ENCODE assay signal across 29 cellular contexts in the genomic region with DNA sequence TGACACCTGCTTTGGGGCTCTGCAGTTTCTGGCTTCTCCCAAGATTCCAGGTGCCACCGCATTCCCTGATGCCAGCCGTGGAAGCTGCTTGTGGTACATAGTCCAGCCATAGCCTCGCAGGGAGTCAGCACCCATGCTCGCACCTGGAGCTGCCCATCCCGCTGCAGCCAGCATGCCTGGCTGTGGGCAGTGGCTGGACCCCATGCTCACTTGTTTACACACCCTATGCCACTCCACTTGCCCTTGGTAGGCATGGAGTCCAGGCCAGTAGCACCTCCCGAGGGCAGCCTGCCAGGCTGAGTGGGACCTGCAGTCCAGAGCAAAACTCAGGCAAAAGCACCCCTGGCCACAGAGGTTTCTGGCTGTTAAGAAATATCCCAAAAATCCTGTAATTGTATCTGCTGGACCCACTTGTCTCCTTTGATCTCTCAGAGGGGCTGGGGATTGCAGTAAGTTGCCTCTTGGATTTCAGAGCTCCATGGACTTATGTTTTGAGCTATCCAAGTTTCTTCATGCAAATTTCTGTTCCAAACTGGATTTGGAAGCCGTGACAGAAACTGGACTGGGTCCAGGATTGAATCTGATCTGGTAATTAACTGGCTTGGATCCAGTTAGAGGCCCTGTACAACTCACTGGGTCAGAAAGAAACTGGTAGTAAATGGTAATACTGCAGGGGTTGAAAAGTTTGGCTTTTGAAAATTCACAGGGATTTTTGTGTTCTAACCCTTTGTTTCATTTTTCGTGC.
DNase-seq lines count a peak whose midpoint lies in the region; ATAC-seq and TF ChIP-seq lines count a peak whose summit lies in the region.
"Had no signal": no experiment of that assay in that cellular context is flagged by ENCODE, and none has a peak within 500 bp of the region (broad histone marks: within the 10 kb centered on the region; RNA-seq: fewer than 3 reads in every experiment).

No MANE protein-coding gene starts in this region.

- peaks cover 30% of the 10 kb centered on the region for H3K9me3 ChIP-seq in SJCRH30 (replicated peaks)
- peaks cover 11% of the 10 kb centered on the region for H3K9me3 ChIP-seq in WERI-Rb-1 (ENCODE audit: severe bottlenecking)

- H3K36me3 ChIP-seq in SJCRH30 = peaks cover 5% of the 10 kb centered on the region; the same call in 1 of the 2 replicates
- H3K36me3 ChIP-seq in WERI-Rb-1 = no peaks in the 10 kb centered on the region
- H3K36me3 ChIP-seq: BLaER1, brain microvascular endothelial cell, spleen had no signal

- TF ChIP-seq CTCF in fibroblast of the aortic adventitia (IDR thresholded peaks at IDR 0.05; ENCODE audit: insufficient read depth, low read length) (no peak), WERI-Rb-1 (IDR thresholded peaks at IDR 0.05; ENCODE audit: low read depth, low read length) (no peak)

- H3K27ac ChIP-seq in SJCRH30 (0 out of 2 replicates have a peak overlapping the region, but pooled peaks have one; percentile 8), WERI-Rb-1 (no peak overlapping the region)
- H3K27ac ChIP-seq: A549, BLaER1, brain microvascular endothelial cell, PC-9, spleen, tibial nerve had no signal

- H3K27me3 ChIP-seq in SJCRH30 (no peaks in the 10 kb centered on the region), WERI-Rb-1 (ENCODE audit: insufficient read depth, low read depth, severe bottlenecking) (no peaks in the 10 kb centered on the region)
- H3K27me3 ChIP-seq: BLaER1, brain microvascular endothelial cell, tibial nerve had no signal

- no peak for ATAC-seq in HG02759 (IDR thresholded peaks at IDR 0.05; ENCODE audit: unreplicated experiment)
- ATAC-seq: A549; activated T-helper 17 cell treated with anti-CD3 and anti-CD28 coated beads, Interleukin-2, amount 50 U/mL, for 72 hours; left colon had no signal

- H3K4me3 ChIP-seq in SJCRH30 (no peak overlapping the region), fibroblast of the aortic adventitia (ENCODE audit: low read depth, low read length) (no peak overlapping the region), WERI-Rb-1 (ENCODE audit: low read depth, low read length) (no peak overlapping the region)
- H3K4me3 ChIP-seq: A549, BLaER1, PC-9, spleen, tibial nerve had no signal

- DNase-seq in NCI-H2171 treated with DMSO at 0.1 percent for 48 hours (lab: John Stamatoyannopoulos, UW) = peak; percentile 28
- DNase-seq in NCI-H2171 (lab: John Stamatoyannopoulos, UW) = no peak
- DNase-seq in SJCRH30 = peak; percentile 46 to 76
- DNase-seq in fibroblast of the aortic adventitia (ENCODE audit: low read depth) = peak; percentile 36
- DNase-seq in DMS114 treated with DMSO at 0.1 percent for 48 hours (lab: John Stamatoyannopoulos, UW; ENCODE audit: unreplicated experiment) = no peak
- DNase-seq in WERI-Rb-1 = no peak
- no peak for DNase-seq in T-helper 9 cell
- DNase-seq: activated CD4-positive, alpha-beta T cell treated with anti-CD3 and anti-CD28 coated beads, Interleukin-2, amount 10 ng/mL, durations not matched to agents 7 days and 5 days; activated naive CD8-positive, alpha-beta T cell treated with anti-CD3 and anti-CD28 coated beads, Interleukin-2, amount 10 ng/mL, durations not matched to agents 7 days and 5 days; brain microvascular endothelial cell; GDM1; H9; head of caudate nucleus; left colon; mesendoderm; naive B cell; NCI-H1694; NCI-H446; PC-9; retina; spleen; stimulated activated CD4-positive, alpha-beta T cell treated with anti-CD3 and anti-CD28 coated beads, Interleukin-4, amount 100 ng/mL, for 1 hour; stimulated activated naive CD4-positive, alpha-beta T cell treated with Interleukin-2 at 50 U/mL for 16 hours; T-helper 2 cell had no signal

- peaks cover 12% of the 10 kb centered on the region for H3K4me1 ChIP-seq in SJCRH30
- H3K4me1 ChIP-seq: A549, BLaER1, spleen, tibial nerve had no signal

Comparison
In these comparisons a context has a peak if more than half of its experiments do, and no peak if none do; other contexts are left out.
1. DNase-seq: peak in NCI-H2171 treated with DMSO at 0.1 percent for 48 hours (single experiment), SJCRH30 (2 of 2) and fibroblast of the aortic adventitia (single experiment); none in NCI-H2171 (single experiment), DMS114 treated with DMSO at 0.1 percent for 48 hours (single experiment), WERI-Rb-1 (single experiment) and T-helper 9 cell (single experiment).